In the genomic region with DNA sequence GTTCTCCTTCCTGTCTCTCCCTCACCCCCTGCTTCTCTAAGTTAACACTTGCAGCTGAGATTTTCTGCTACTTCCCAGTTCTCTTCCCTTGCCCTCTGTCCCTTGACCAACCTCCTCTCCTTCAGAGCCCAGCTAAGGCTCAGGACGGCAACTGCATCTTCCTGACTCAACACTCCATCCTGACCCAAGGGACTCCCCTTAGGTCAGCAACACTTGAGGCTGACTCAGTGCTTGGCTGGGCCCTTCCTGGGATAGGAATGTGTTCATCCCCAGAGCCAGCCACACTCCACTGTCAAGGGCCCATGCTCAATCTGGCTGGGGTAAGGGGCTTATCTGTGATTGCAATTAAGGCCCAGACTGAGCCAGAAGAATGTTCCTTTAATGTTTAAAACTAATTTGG, we compare ENCODE assay signal across 11 cellular contexts. TPM values are rescaled to one million over a fixed set of nuclear protein-coding genes. Genes with fewer than 3 reads are reported as not detected.
A peak's percentile ranks its signal among the peaks of the same experiment; 100 is the strongest.
DNase-seq lines count a peak whose midpoint lies in the region; ATAC-seq, FAIRE-seq and TF ChIP-seq lines count a peak whose summit lies in the region.
"Had no signal": no experiment of that assay in that cellular context is flagged by ENCODE, and none has a peak within 500 bp of the region (broad histone marks: within the 10 kb centered on the region; RNA-seq: fewer than 3 reads in every experiment).

No MANE protein-coding gene starts in this region.

- H3K36me3 ChIP-seq in bronchial epithelial cell (ENCODE audit: control insufficient read depth, insufficient read depth, low read length) (peaks cover 11% of the 10 kb centered on the region), lung (ENCODE audit: control insufficient read depth in 2 of 2, insufficient read depth in 2 of 2, low read length in 2 of 2) (peaks cover 0 to 41% of the 10 kb centered on the region in 2 donors)

- peaks cover 0 to 37% of the 10 kb centered on the region in 2 donors for H3K4me1 ChIP-seq in lung (ENCODE audit: control insufficient read depth in 2 of 2, insufficient read depth in 2 of 2, low read length in 2 of 2)

- H3K4me3 ChIP-seq in bronchial epithelial cell (ENCODE audit: low read depth, low read length) (no peak overlapping the region), lung (no peak overlapping the region)

- H3K36me3 Mint-ChIP-seq in stimulated activated naive CD8-positive, alpha-beta T cell treated with anti-CD3 and anti-CD28 coated beads, Interleukin-15, Interleukin-2, amounts not matched to agents 100 ng/mL and 50 ng/mL, for 24 hours (ENCODE audit: low read depth), result peaks cover 52% of the 10 kb centered on the region

- H3K27ac ChIP-seq in lung (ENCODE audit: low read depth in 1 of 2, low read length in 1 of 2), result no peak overlapping the region

- WGBS in lung, 2 donors, result 53 to 54% methylated on average over 1 of the region's 1 CpG

- no peaks in the 10 kb centered on the region for H3K27me3 Mint-ChIP-seq in stimulated activated naive CD8-positive, alpha-beta T cell treated with anti-CD3 and anti-CD28 coated beads, Interleukin-15, Interleukin-2, amounts not matched to agents 100 ng/mL and 50 ng/mL, for 24 hours

- H3K27me3 ChIP-seq in bronchial epithelial cell (ENCODE audit: control insufficient read depth, insufficient read depth, low read length) (no peaks in the 10 kb centered on the region), lung (ENCODE audit: control insufficient read depth, insufficient read depth) (no peaks in the 10 kb centered on the region)

- H3K27ac Mint-ChIP-seq in stimulated activated naive CD8-positive, alpha-beta T cell treated with anti-CD3 and anti-CD28 coated beads, Interleukin-15, Interleukin-2, amounts not matched to agents 100 ng/mL and 50 ng/mL, for 24 hours, result peak overlapping the region; percentile 53

- no peak for DNase-seq in stimulated activated naive CD8-positive, alpha-beta T cell treated with anti-CD3 and anti-CD28 coated beads, Interleukin-15, Interleukin-2, amounts not matched to agents 100 U/mL and 50 U/mL, for 24 hours
- DNase-seq in bronchial epithelial cell (ENCODE audit: low read depth) (peak; percentile 73), lung (ENCODE audit: low spot score) (no peak), NCI-H526 (lab: John Stamatoyannopoulos, UW) (no peak), UCSD-AML1 (lab: John Stamatoyannopoulos, UW; ENCODE audit: unreplicated experiment) (no peak)
- DNase-seq: DMS 273 treated with DMSO at 0.1 percent for 48 hours, NCI-H1694 had no signal

- no peak overlapping the region for H3K4me3 Mint-ChIP-seq in stimulated activated naive CD8-positive, alpha-beta T cell treated with anti-CD3 and anti-CD28 coated beads, Interleukin-15, Interleukin-2, amounts not matched to agents 100 ng/mL and 50 ng/mL, for 24 hours

- no peak for FAIRE-seq in bronchial epithelial cell (lab: Jason Lieb, UNC)

- no peaks in the 10 kb centered on the region for H3K9me3 ChIP-seq in lung (ENCODE audit: control insufficient read depth in 2 of 2, insufficient read depth in 1 of 2, low read length in 1 of 2)

- H3K9me3 Mint-ChIP-seq in stimulated activated naive CD8-positive, alpha-beta T cell treated with anti-CD3 and anti-CD28 coated beads, Interleukin-15, Interleukin-2, amounts not matched to agents 100 ng/mL and 50 ng/mL, for 24 hours, result no peaks in the 10 kb centered on the region

- ATAC-seq in stimulated activated naive CD8-positive, alpha-beta T cell treated with anti-CD3 and anti-CD28 coated beads, Interleukin-15, Interleukin-2, amounts not matched to agents 100 U/mL and 50 U/mL, for 24 hours, result no peak
- ATAC-seq in lung (ENCODE audit: insufficient read depth, low FRiP score) (peak; percentile 44), HG03442 (IDR thresholded peaks at IDR 0.05; ENCODE audit: unreplicated experiment) (no peak), GM21381 (IDR thresholded peaks at IDR 0.05; ENCODE audit: unreplicated experiment) (no peak)

- H3K4me1 Mint-ChIP-seq in stimulated activated naive CD8-positive, alpha-beta T cell treated with anti-CD3 and anti-CD28 coated beads, Interleukin-15, Interleukin-2, amounts not matched to agents 100 ng/mL and 50 ng/mL, for 24 hours (ENCODE audit: low read depth), result peaks cover 36% of the 10 kb centered on the region

- no peak for TF ChIP-seq CTCF in bronchial epithelial cell (IDR thresholded peaks at IDR 0.05; ENCODE audit: insufficient read depth, low read length, severe bottlenecking)
- no peak for TF ChIP-seq CTCF in lung (IDR thresholded peaks at IDR 0.05; ENCODE audit: control extremely low read depth, extremely low read depth)

RNA-seq across cellular contexts. Expression of a gene that starts 3.4 kb away (rescaled TPM):
- total RNA-seq in bronchial epithelial cell (0.53 and 0.64 TPM in 2 replicates), lung (10 to 100 TPM; 11.7 to 43.2 TPM)
- 10 to 100 TPM; 17.0 to 32.9 TPM for polyA plus RNA-seq in lung

RNA-seq across cellular contexts. Expression of a gene that starts 9.9 kb away (rescaled TPM):
- total RNA-seq in bronchial epithelial cell, result not detected in 2 replicates
- total RNA-seq in lung, result not detected
- polyA plus RNA-seq in lung, result not detected
- total RNA-seq: subcutaneous adipose tissue had no signal

RNA-seq across cellular contexts. Expression of a gene that starts 30.3 kb away (rescaled TPM):
- not detected in 2 replicates for total RNA-seq in bronchial epithelial cell
- total RNA-seq in lung, result under 1 TPM in 1 of 2 donors, not detected in 1; 0.15 TPM
- polyA plus RNA-seq in lung, result under 1 TPM in 1 of 2 donors, not detected in 1; 0.02 TPM
- total RNA-seq: subcutaneous adipose tissue had no signal

RNA-seq across cellular contexts. Expression of a gene that starts 44.8 kb away (rescaled TPM):
- total RNA-seq in bronchial epithelial cell, result 1.1 and 5.1 TPM in 2 replicates
- total RNA-seq in lung, result under 1 TPM; 0.14 to 0.80 TPM
- polyA plus RNA-seq in lung, result 1 to 10 TPM in 1 of 2 donors, under 1 TPM in 1; 0.69 to 2.0 TPM
- total RNA-seq: subcutaneous adipose tissue had no signal

RNA-seq across cellular contexts. Expression of a gene that starts 52.3 kb away (rescaled TPM):
- total RNA-seq in bronchial epithelial cell, result 38.7 and 44.5 TPM in 2 replicates
- total RNA-seq in lung, result 10 to 100 TPM; 23.2 to 30.1 TPM
- 10 to 100 TPM; 15.2 to 17.3 TPM for polyA plus RNA-seq in lung
